Comparison of ENCODE assay signal across 25 cellular contexts in genomic region chr11:9470765-9471164, GRCh38.
"Had no signal": no experiment of that assay in that cellular context is flagged by ENCODE, and none has a peak within 500 bp of the region (broad histone marks: within the 10 kb centered on the region; RNA-seq: fewer than 3 reads in every experiment).

No MANE protein-coding gene starts in this region.

- H3K4me3 ChIP-seq: esophagus squamous epithelium, gastroesophageal sphincter, lung, psoas muscle, spleen, testis, tibial nerve, upper lobe of right lung, vagina had no signal

- DNase-seq: effector memory CD8-positive, alpha-beta T cell; esophagus squamous epithelium; foreskin fibroblast; glutamatergic neuron; left ventricle myocardium superior; mesendoderm; naive B cell; psoas muscle; retina; spleen; stimulated activated CD4-positive, alpha-beta T cell treated with anti-CD3 and anti-CD28 coated beads, Interleukin-2, amount 100 ng/mL, for 24 hours; stimulated activated CD4-positive, alpha-beta T cell treated with anti-CD3 and anti-CD28 coated beads, Interleukin-4, amount 100 ng/mL, for 4 hours; stimulated activated naive B cell treated with anti-CD40 and anti-IgM and Interleukin-4, amounts not matched to agents 10 μg/mL and 1 μg/mL and 100 μg/mL, for 72 hours; stimulated activated naive CD8-positive, alpha-beta T cell treated with anti-CD3 and anti-CD28 coated beads, Interleukin-15, amount 100 ng/mL, for 72 hours; testis; upper lobe of right lung had no signal

- FAIRE-seq: keratinocyte had no signal

- H3K27ac ChIP-seq: esophagus squamous epithelium, gastroesophageal sphincter, parathyroid adenoma, psoas muscle, spleen, testis, tibial nerve, upper lobe of right lung, vagina had no signal

- H3K4me3 Mint-ChIP-seq: dendritic cell treated with granulocyte-macrophage colony-stimulating factor and Interleukin-4, amounts not matched to agents 40 ng/mL and 50 ng/mL, for 4 days; effector memory CD8-positive, alpha-beta T cell; naive B cell; nephron; stimulated activated naive B cell treated with anti-CD40 and anti-IgM and Interleukin-4, amounts not matched to agents 10 μg/mL and 1 μg/mL and 100 μg/mL, for 72 hours; stimulated activated naive CD8-positive, alpha-beta T cell treated with anti-CD3 and anti-CD28 coated beads, Interleukin-15, amount 100 ng/mL, for 72 hours had no signal

- H3K9me3 ChIP-seq: esophagus squamous epithelium, gastroesophageal sphincter, psoas muscle, spleen, testis, tibial nerve, upper lobe of right lung, vagina had no signal

- H3K27ac Mint-ChIP-seq: dendritic cell treated with granulocyte-macrophage colony-stimulating factor and Interleukin-4, amounts not matched to agents 40 ng/mL and 50 ng/mL, for 4 days; stimulated activated naive B cell treated with anti-CD40 and anti-IgM and Interleukin-4, amounts not matched to agents 10 μg/mL and 1 μg/mL and 100 μg/mL, for 72 hours had no signal

- ATAC-seq: effector memory CD8-positive, alpha-beta T cell; gastroesophageal sphincter; left ventricle myocardium superior; psoas muscle; sciatic nerve; stimulated activated naive B cell treated with anti-CD40 and anti-IgM and Interleukin-4, amounts not matched to agents 10 μg/mL and 1 μg/mL and 100 μg/mL, for 72 hours; stimulated activated naive CD8-positive, alpha-beta T cell treated with anti-CD3 and anti-CD28 coated beads, Interleukin-15, amount 100 ng/mL, for 72 hours; upper lobe of right lung had no signal

- H3K4me1 ChIP-seq: esophagus squamous epithelium, gastroesophageal sphincter, parathyroid adenoma, psoas muscle, testis, tibial nerve, upper lobe of right lung, vagina had no signal

- H3K9ac ChIP-seq: parathyroid adenoma had no signal

- H3K27me3 Mint-ChIP-seq: dendritic cell treated with granulocyte-macrophage colony-stimulating factor and Interleukin-4, amounts not matched to agents 40 ng/mL and 50 ng/mL, for 4 days; effector memory CD8-positive, alpha-beta T cell; naive B cell; stimulated activated naive B cell treated with anti-CD40 and anti-IgM and Interleukin-4, amounts not matched to agents 10 μg/mL and 1 μg/mL and 100 μg/mL, for 72 hours; stimulated activated naive CD8-positive, alpha-beta T cell treated with anti-CD3 and anti-CD28 coated beads, Interleukin-15, amount 100 ng/mL, for 72 hours had no signal

- H3K9me3 Mint-ChIP-seq: dendritic cell treated with granulocyte-macrophage colony-stimulating factor and Interleukin-4, amounts not matched to agents 40 ng/mL and 50 ng/mL, for 4 days; effector memory CD8-positive, alpha-beta T cell; naive B cell; nephron; stimulated activated naive B cell treated with anti-CD40 and anti-IgM and Interleukin-4, amounts not matched to agents 10 μg/mL and 1 μg/mL and 100 μg/mL, for 72 hours; stimulated activated naive CD8-positive, alpha-beta T cell treated with anti-CD3 and anti-CD28 coated beads, Interleukin-15, amount 100 ng/mL, for 72 hours had no signal

- H3K4me1 Mint-ChIP-seq: stimulated activated naive CD8-positive, alpha-beta T cell treated with anti-CD3 and anti-CD28 coated beads, Interleukin-15, amount 100 ng/mL, for 72 hours had no signal

- H3K27me3 ChIP-seq: esophagus squamous epithelium, gastroesophageal sphincter, spleen, testis, tibial nerve, upper lobe of right lung, vagina had no signal
